In the genomic region with DNA sequence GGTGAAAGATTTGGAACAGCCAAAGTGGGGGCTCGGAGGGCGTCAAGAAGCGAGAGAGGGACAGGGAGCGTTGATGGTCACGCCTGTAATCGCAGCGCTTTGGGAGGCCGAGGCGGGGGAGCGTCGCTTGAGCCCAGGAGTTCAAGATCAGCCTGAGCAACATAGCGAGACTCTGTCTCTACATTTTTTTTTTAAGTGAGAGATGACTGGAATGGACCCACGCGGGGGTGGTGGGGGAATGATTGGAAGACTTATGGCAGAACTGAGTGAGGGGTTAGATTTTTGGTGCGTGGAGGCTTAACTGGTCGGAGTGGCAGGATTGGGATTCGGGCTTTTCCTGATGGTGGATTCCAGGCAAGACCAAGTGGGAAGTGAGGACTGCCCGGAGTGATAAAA, we compare ENCODE assay signal across 9 cellular contexts. TPM values are rescaled to one million over a fixed set of nuclear protein-coding genes. Genes with fewer than 3 reads are reported as not detected.
DNase-seq lines count a peak whose midpoint lies in the region; ATAC-seq, FAIRE-seq and TF ChIP-seq lines count a peak whose summit lies in the region.
"Had no signal": no experiment of that assay in that cellular context is flagged by ENCODE, and none has a peak within 500 bp of the region (broad histone marks: within the 10 kb centered on the region; RNA-seq: fewer than 3 reads in every experiment).

No MANE protein-coding gene starts in this region.

- 2% methylated on average over 18 of the region's 18 CpGs for WGBS in A549 (ENCODE audit: missing lambda C conversion rate)
- 1% methylated on average over 18 of the region's 18 CpGs for WGBS in liver

- H3K36me3 ChIP-seq in HUES6 (ENCODE audit: control insufficient read depth, insufficient read depth, low read length) = peaks cover 22% of the 10 kb centered on the region
- peaks cover 32% of the 10 kb centered on the region for H3K36me3 ChIP-seq in brain microvascular endothelial cell (replicated peaks)
- H3K36me3 ChIP-seq in liver (ENCODE audit: control insufficient read depth in 4 of 4, insufficient read depth in 3 of 4, low read depth in 1 of 4, low read length in 3 of 4) = peaks cover 5 to 17% (median 11%) of the 10 kb centered on the region in 4 donors
- H3K36me3 ChIP-seq in upper lobe of right lung = peaks cover 25% of the 10 kb centered on the region

- intact Hi-C loops in upper lobe of right lung (cut with DNase I) = no loop called here

- H3K9ac ChIP-seq in HUES6 (ENCODE audit: low read length) (peak overlapping the region; percentile 93), liver (ENCODE audit: low read depth in 1 of 2, low read length in 2 of 2) (peak overlapping the region; percentile 77 to 92)

- peak in 1 of 2 experiments; percentile 42; a peak in 4 of 6 replicates for ATAC-seq in A549
- peak; percentile 0 for ATAC-seq in upper lobe of right lung

- no peak for FAIRE-seq in A549 (lab: Jason Lieb, UNC)

- H3K27ac ChIP-seq in A549 = peak overlapping the region; percentile 88 to 91
- peak overlapping the region; percentile 73 for H3K27ac ChIP-seq in HUES6 (ENCODE audit: low read depth, low read length)
- H3K27ac ChIP-seq in brain microvascular endothelial cell = peak overlapping the region; percentile 95
- H3K27ac ChIP-seq in liver (ENCODE audit: low read depth in 1 of 2, low read length in 2 of 2) = peak overlapping the region; percentile 88 to 91
- peak overlapping the region; percentile 89 for H3K27ac ChIP-seq in upper lobe of right lung

- H3K9me3 ChIP-seq in A549 (no peaks in the 10 kb centered on the region), HUES6 (ENCODE audit: control insufficient read depth, insufficient read depth, low read depth, low read length) (no peaks in the 10 kb centered on the region), liver (ENCODE audit: control insufficient read depth in 4 of 4, low read length in 3 of 4) (no peaks in the 10 kb centered on the region), upper lobe of right lung (no peaks in the 10 kb centered on the region)

- peaks cover 17% of the 10 kb centered on the region for H3K4me1 ChIP-seq in A549
- H3K4me1 ChIP-seq in HUES6 (ENCODE audit: control insufficient read depth, insufficient read depth, low read length) = 0 out of 2 replicates have a peak, but pooled peaks cover 5% of the 10 kb centered on the region
- peaks cover 9 to 22% (median 16%) of the 10 kb centered on the region in 4 donors for H3K4me1 ChIP-seq in liver (ENCODE audit: control insufficient read depth in 4 of 4, insufficient read depth in 4 of 4, low read length in 3 of 4)
- peaks cover 16% of the 10 kb centered on the region for H3K4me1 ChIP-seq in upper lobe of right lung

- no peak for TF ChIP-seq CTCF in A549 (IDR thresholded peaks at IDR 0.05)
- no peak for TF ChIP-seq CTCF in brain microvascular endothelial cell (IDR thresholded peaks at IDR 0.05; ENCODE audit: low read depth, low read length, missing control alignments)
- TF ChIP-seq CTCF in liver (IDR thresholded peaks at IDR 0.05; ENCODE audit: low read depth, low read length, missing input control) = no peak
- no peak for TF ChIP-seq CTCF in upper lobe of right lung (IDR thresholded peaks at IDR 0.05)

- POLR2A ChIA-PET in A549 (lab: Yijun Ruan, JAX) = interaction anchor here (1.0 to 3.5 kb wide), 10 partner anchors 7 to 148 kb away, joined by 3 to 89 read pairs (median 12); a partner anchor contains a TSS

- peak overlapping the region; percentile 99 for H3K4me2 ChIP-seq in A549

- in situ Hi-C loops in brain microvascular endothelial cell (cut with HindIII; ENCODE audit: low pct_ligation_motif_present, low sequenced_read_pairs) (no loop called here), G401 (cut with HindIII; ENCODE audit: low sequenced_read_pairs) (no loop called here)

- TF ChIP-seq EP300 in A549 (IDR thresholded peaks at IDR 0.05) = no peak

- no peaks in the 10 kb centered on the region for H3K27me3 ChIP-seq in HUES6 (ENCODE audit: control insufficient read depth, insufficient read depth, low read length)
- no peaks in the 10 kb centered on the region for H3K27me3 ChIP-seq in brain microvascular endothelial cell (replicated peaks)
- H3K27me3 ChIP-seq in liver (ENCODE audit: control insufficient read depth in 4 of 4, insufficient read depth in 4 of 4, low read length in 3 of 4) = no peaks in the 10 kb centered on the region
- no peaks in the 10 kb centered on the region for H3K27me3 ChIP-seq in upper lobe of right lung

- no peak for TF ChIP-seq POLR2A in A549 (IDR thresholded peaks at IDR 0.05; ENCODE audit: low read length)

- no peak for TF ChIP-seq RAD21 in A549 (conservative IDR thresholded peaks at IDR 0.05 in 1 of 2, IDR thresholded peaks at IDR 0.05 in 1 of 2)
- TF ChIP-seq RAD21 in liver (IDR thresholded peaks at IDR 0.05) = no peak

- peak overlapping the region; percentile 78 for H3K4me3 ChIP-seq in A549
- peak overlapping the region; percentile 83 for H3K4me3 ChIP-seq in HUES6 (ENCODE audit: low read depth, low read length)
- H3K4me3 ChIP-seq in brain microvascular endothelial cell (ENCODE audit: low read depth, low read length) = peak overlapping the region; percentile 95
- H3K4me3 ChIP-seq in liver (ENCODE audit: low read depth in 1 of 3, low read length in 3 of 3) = peak overlapping the region; percentile 72 to 99 (median 96)
- H3K4me3 ChIP-seq in upper lobe of right lung = peak overlapping the region; percentile 82

- no peak for DNase-seq in A549 (ENCODE audit: low read depth in 1 of 2, low spot score in 1 of 2)
- no peak for DNase-seq in brain microvascular endothelial cell
- DNase-seq in upper lobe of right lung = no peak
- no peak for DNase-seq in T1000 (lab: John Stamatoyannopoulos, UW)
- no peak for DNase-seq in DMS 273 (lab: John Stamatoyannopoulos, UW; ENCODE audit: unreplicated experiment)
- no peak for DNase-seq in G401 (ENCODE audit: low spot score)

- CTCF ChIA-PET in A549 (lab: Yijun Ruan, JAX) = interaction anchor here (0.9 to 7.3 kb wide), 19 partner anchors 10 to 171 kb away, joined by 3 to 67 read pairs (median 8); a partner anchor contains a TSS

TF ChIP-seq in liver, 16 proteins besides CTCF, POLR2A, EP300 and RAD21:
- TF ChIP-seq NR2F2 (IDR thresholded peaks at IDR 0.05) = no peak
TF ChIP-seq in liver: peak in this region for 0.

RNA-seq across cellular contexts. Expression of a gene that starts 0.7 kb away (rescaled TPM):
- polyA plus RNA-seq in A549 (2011; rRNA removed) (437 and 469 TPM in 2 replicates), A549 (2017; fragmentation: RNase III; extraction: RNeasy Plus Mini Kit Qiagen cat#74134 plus additional on column Dnase treatment) (456 to 462 TPM (median 458 TPM) in 3 replicates), liver (100 to 1,000 TPM in 1 of 2 donors, 10 to 100 TPM in 1; 89.3 to 110 TPM)
- polyA plus RNA-seq in A549 (2012; cell fraction: cytosol; rRNA removed) = 941 and 1,147 TPM in 2 replicates
- 541 and 764 TPM in 2 replicates for polyA plus RNA-seq in A549 (2012; cell fraction: nucleus; rRNA removed)
- 402 and 496 TPM in 2 replicates for polyA minus RNA-seq in A549 (2011; rRNA and poly(A)+ RNA removed)
- total RNA-seq in liver (100 to 1,000 TPM; 129 to 134 TPM), upper lobe of right lung (123 TPM)
- total RNA-seq in G401 (2014; rRNA removed; shearing (Covaris generic)) = 518 and 528 TPM in 2 replicates

RNA-seq across cellular contexts. Expression of a gene that starts 12.7 kb away (rescaled TPM):
- not detected in 2 replicates for polyA plus RNA-seq in A549 (2011; rRNA removed)
- polyA plus RNA-seq in A549 (2012; cell fraction: cytosol; rRNA removed) = 0.08 and 0.22 TPM in 2 replicates
- polyA plus RNA-seq in A549 (2012; cell fraction: nucleus; rRNA removed) = 0.11 and 0.23 TPM in 2 replicates
- 0.33 to 0.66 TPM (median 0.46 TPM) in 3 replicates for polyA plus RNA-seq in A549 (2017; fragmentation: RNase III; extraction: RNeasy Plus Mini Kit Qiagen cat#74134 plus additional on column Dnase treatment)
- not detected in 2 replicates for polyA minus RNA-seq in A549 (2011; rRNA and poly(A)+ RNA removed)
- not detected for total RNA-seq in liver
- polyA plus RNA-seq in liver = not detected
- not detected for total RNA-seq in upper lobe of right lung
- total RNA-seq in G401 (2014; rRNA removed; shearing (Covaris generic)) = 0.78 TPM in 1 of 2 replicates, not detected in the other
- total RNA-seq: lung microvascular endothelial cell had no signal

RNA-seq across cellular contexts. Expression of a gene that starts 13.4 kb away (rescaled TPM):
- polyA plus RNA-seq in A549 (2011; rRNA removed) = 3.0 and 3.5 TPM in 2 replicates
- polyA plus RNA-seq in A549 (2012; cell fraction: cytosol; rRNA removed) = 2.3 and 2.6 TPM in 2 replicates
- polyA plus RNA-seq in A549 (2012; cell fraction: nucleus; rRNA removed) = 11.1 and 12.9 TPM in 2 replicates
- 2.6 to 3.6 TPM (median 2.8 TPM) in 3 replicates for polyA plus RNA-seq in A549 (2017; fragmentation: RNase III; extraction: RNeasy Plus Mini Kit Qiagen cat#74134 plus additional on column Dnase treatment)
- polyA minus RNA-seq in A549 (2011; rRNA and poly(A)+ RNA removed) = 4.0 and 8.1 TPM in 2 replicates
- under 1 TPM in 1 of 2 donors, not detected in 1; under 0.01 TPM for total RNA-seq in liver
- polyA plus RNA-seq in liver = under 1 TPM in 1 of 2 donors, not detected in 1; 0.09 TPM
- total RNA-seq in upper lobe of right lung = 1.6 TPM
- 2.0 and 6.8 TPM in 2 replicates for total RNA-seq in G401 (2014; rRNA removed; shearing (Covaris generic))

RNA-seq across cellular contexts. Expression of a gene that starts 27.8 kb away (rescaled TPM):
- polyA plus RNA-seq in A549 (2011; rRNA removed) (12.8 and 13.8 TPM in 2 replicates), A549 (2017; fragmentation: RNase III; extraction: RNeasy Plus Mini Kit Qiagen cat#74134 plus additional on column Dnase treatment) (19.5 to 20.4 TPM (median 20.1 TPM) in 3 replicates), liver (1 to 10 TPM; 5.3 to 8.5 TPM)
- polyA plus RNA-seq in A549 (2012; cell fraction: cytosol; rRNA removed) = 36.5 and 42.2 TPM in 2 replicates
- polyA plus RNA-seq in A549 (2012; cell fraction: nucleus; rRNA removed) = 70.9 and 89.2 TPM in 2 replicates
- 7.9 and 13.8 TPM in 2 replicates for polyA minus RNA-seq in A549 (2011; rRNA and poly(A)+ RNA removed)
- total RNA-seq in liver (1 to 10 TPM; 4.2 to 7.1 TPM), upper lobe of right lung (16.2 TPM)
- total RNA-seq in G401 (2014; rRNA removed; shearing (Covaris generic)) = 15.9 and 23.5 TPM in 2 replicates

RNA-seq across cellular contexts. Expression of a gene that starts 39.5 kb away (rescaled TPM):
- polyA plus RNA-seq in A549 (2011; rRNA removed) (1.4 and 1.7 TPM in 2 replicates), A549 (2017; fragmentation: RNase III; extraction: RNeasy Plus Mini Kit Qiagen cat#74134 plus additional on column Dnase treatment) (0.62 to 1.4 TPM (median 0.80 TPM) in 3 replicates), liver (1 to 10 TPM; 1.2 to 1.6 TPM)
- 0.89 and 0.96 TPM in 2 replicates for polyA plus RNA-seq in A549 (2012; cell fraction: cytosol; rRNA removed)
- 3.0 and 4.6 TPM in 2 replicates for polyA plus RNA-seq in A549 (2012; cell fraction: nucleus; rRNA removed)
- polyA minus RNA-seq in A549 (2011; rRNA and poly(A)+ RNA removed) = 3.0 and 3.4 TPM in 2 replicates
- total RNA-seq in liver (1 to 10 TPM; 1.8 to 3.3 TPM), upper lobe of right lung (10.6 TPM)
- 0.88 and 6.9 TPM in 2 replicates for total RNA-seq in G401 (2014; rRNA removed; shearing (Covaris generic))
